15 cellular contexts compared by ENCODE assay signal in genomic region chr14:102504951-102505600, GRCh38.
"Had no signal": no experiment of that assay in that cellular context is flagged by ENCODE, and none has a peak within 500 bp of the region (broad histone marks: within the 10 kb centered on the region; RNA-seq: fewer than 3 reads in every experiment).

No MANE protein-coding gene starts in this region.

- H3K27me3 ChIP-seq: adrenal gland, sigmoid colon, uterus had no signal

- ATAC-seq: activated CD4-positive, CD25-positive, alpha-beta regulatory T cell treated with anti-CD3 and anti-CD28 coated beads, Interleukin-2, amount 50 U/mL, for 24 hours; stimulated activated naive CD8-positive, alpha-beta T cell treated with anti-CD3 and anti-CD28 coated beads, Interleukin-15, amount 100 ng/mL, for 72 hours had no signal

- H3K27ac ChIP-seq: neutrophil, uterus had no signal

- H3K36me3 ChIP-seq: uterus had no signal

- H3K4me3 ChIP-seq: adrenal gland, sigmoid colon, uterus had no signal

- H3K4me1 ChIP-seq: uterus had no signal

- DNase-seq: activated CD4-positive, alpha-beta T cell treated with anti-CD3 and anti-CD28 coated beads, Interleukin-2, amount 50 U/mL, for 4 hours; activated naive CD4-positive, alpha-beta T cell treated with anti-CD3 and anti-CD28 coated beads, Interleukin-2, amount 50 U/mL, for 16 hours; activated T-cell treated with anti-CD3 and anti-CD28 coated beads, Interleukin-2, amount 50 U/mL, for 1 hour; cerebellar nuclear complex; hypothalamus; naive B cell; posterior cingulate gyrus; sigmoid colon; stimulated activated CD4-positive, alpha-beta T cell treated with anti-CD3 and anti-CD28 coated beads, Interleukin-4, amount 100 ng/mL, for 1 hour; stimulated activated CD8-positive, alpha-beta memory T cell treated with anti-CD3 and anti-CD28 coated beads, Interleukin-4, amount 100 ng/mL, for 48 hours; stimulated activated naive CD8-positive, alpha-beta T cell treated with anti-CD3 and anti-CD28 coated beads, Interleukin-15, amount 100 ng/mL, for 72 hours; uterus had no signal

- H3K9me3 ChIP-seq: adrenal gland, neutrophil, sigmoid colon, uterus had no signal
